In genomic region chr2:172858473-172858745, GRCh38 we compare ENCODE assay signal across 1 cellular context.
TF ChIP-seq lines count a peak whose summit lies in the region.

No MANE protein-coding gene starts in this region.

TF ChIP-seq in IMR-90, 13 proteins besides CTCF, POLR2A, EP300 and RAD21:
- TF ChIP-seq CEBPB (IDR thresholded peaks at IDR 0.05; ENCODE audit: low read depth, low read length): no peak
- TF ChIP-seq MXI1 (IDR thresholded peaks at IDR 0.05; ENCODE audit: borderline replicate concordance, low read depth, low read length): no peak
- TF ChIP-seq MAZ (IDR thresholded peaks at IDR 0.05; ENCODE audit: borderline replicate concordance, low read depth, low read length): no peak
- TF ChIP-seq FOS (IDR thresholded peaks at IDR 0.05; ENCODE audit: low read depth, low read length): no peak
- no peak for TF ChIP-seq SMC3 (IDR thresholded peaks at IDR 0.05; ENCODE audit: low read depth, low read length)
- TF ChIP-seq NFE2L2 (IDR thresholded peaks at IDR 0.05; ENCODE audit: low read depth, low read length): no peak
- TF ChIP-seq CHD1 (IDR thresholded peaks at IDR 0.05; ENCODE audit: low read depth, low read length): no peak
- TF ChIP-seq RFX5 (IDR thresholded peaks at IDR 0.05; ENCODE audit: low read depth, low read length): no peak
